In the genomic region with DNA sequence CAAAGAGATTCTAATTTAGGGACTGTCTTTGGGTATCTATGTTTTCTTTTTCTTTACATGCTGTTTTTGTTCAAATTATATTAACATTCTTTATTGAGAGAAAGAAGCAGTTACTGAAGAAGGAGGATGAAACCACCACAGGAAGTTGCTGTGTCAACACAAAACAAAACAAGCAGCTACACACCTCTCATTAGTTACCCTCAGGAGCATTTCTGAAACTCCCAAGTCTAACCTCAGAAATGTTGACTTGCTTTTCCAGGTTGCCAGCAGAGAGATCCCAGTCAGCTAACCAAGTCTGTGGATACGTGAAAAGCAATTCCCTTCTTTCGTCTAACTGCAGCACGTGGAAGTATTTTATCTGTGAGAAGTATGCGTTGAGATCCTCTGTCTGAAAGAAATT, we compare ENCODE assay signal across 16 cellular contexts.
"Had no signal": no experiment of that assay in that cellular context is flagged by ENCODE, and none has a peak within 500 bp of the region (broad histone marks: within the 10 kb centered on the region; RNA-seq: fewer than 3 reads in every experiment).

No MANE protein-coding gene starts in this region.

- H3K36me3 ChIP-seq: tibial artery, WERI-Rb-1 had no signal

- DNase-seq: activated CD4-positive, alpha-beta T cell treated with anti-CD3 and anti-CD28 coated beads for 1 hour; activated gamma-delta T cell; dermis blood vessel endothelial cell; effector memory CD8-positive, alpha-beta T cell; foreskin melanocyte; glutamatergic neuron; hippocampal formation; stimulated activated CD4-positive, alpha-beta T cell treated with anti-CD3 and anti-CD28 coated beads, Interleukin-2, amount 100 ng/mL, for 24 hours; stimulated activated naive CD8-positive, alpha-beta T cell treated with anti-CD3 and anti-CD28 coated beads, Interleukin-15, Interleukin-2, amounts not matched to agents 100 U/mL and 50 U/mL, for 24 hours; substantia nigra; tibial artery; WERI-Rb-1 had no signal

- H3K27ac ChIP-seq: epithelial cell of prostate, tibial artery, WERI-Rb-1 had no signal

- H3K27me3 ChIP-seq: tibial artery had no signal

- FAIRE-seq: islet of Langerhans had no signal

- ATAC-seq: effector memory CD8-positive, alpha-beta T cell; natural killer cell treated with Interleukin-12 subunit alpha and Interleukin-12 subunit beta and Interleukin-15 and Interleukin-18, amount 100 ng/mL, for 72 hours; stimulated activated naive CD8-positive, alpha-beta T cell treated with anti-CD3 and anti-CD28 coated beads, Interleukin-15, Interleukin-2, amounts not matched to agents 100 U/mL and 50 U/mL, for 24 hours had no signal

- H3K9me3 ChIP-seq: tibial artery had no signal

- H3K4me1 ChIP-seq: tibial artery had no signal

- H3K4me3 ChIP-seq: lung, tibial artery had no signal
